ENCODE assay signal across 23 cellular contexts in genomic region chr22:34639911-34640310, GRCh38.
DNase-seq lines count a peak whose midpoint lies in the region; FAIRE-seq and TF ChIP-seq lines count a peak whose summit lies in the region.
"Had no signal": no experiment of that assay in that cellular context is flagged by ENCODE, and none has a peak within 500 bp of the region (broad histone marks: within the 10 kb centered on the region; RNA-seq: fewer than 3 reads in every experiment).

No MANE protein-coding gene starts in this region.

- no peak for TF ChIP-seq POLR2A in breast epithelium (IDR thresholded peaks at IDR 0.05)

- in situ Hi-C loops in mammary epithelial cell (cut with MboI; ENCODE audit: low sequenced_read_pairs in 2 of 2) = no loop called here

- no peak overlapping the region for H4K91ac ChIP-seq in neuronal stem cell (ENCODE audit: low read depth, low read length, poor library complexity)

- no TSS peak for BruUV-seq in mammary epithelial cell (replicated peaks; lab: Mats Ljungman, UMichigan)

- H3K4me1 ChIP-seq in mammary epithelial cell (ENCODE audit: insufficient read depth, low read length) (no peaks in the 10 kb centered on the region), breast epithelium (no peaks in the 10 kb centered on the region), small intestine (ENCODE audit: control insufficient read depth in 2 of 2, insufficient read depth in 1 of 2, low read depth in 1 of 2, low read length in 1 of 2) (no peaks in the 10 kb centered on the region), neuronal stem cell (ENCODE audit: control insufficient read depth in 2 of 2, insufficient read depth in 1 of 2, low read depth in 1 of 2, low read length in 2 of 2) (peaks cover 0 to under 1% of the 10 kb centered on the region in 2 donors)
- H3K4me1 ChIP-seq: BE2C, HAP-1 had no signal

- no peak overlapping the region for H4K8ac ChIP-seq in neuronal stem cell (ENCODE audit: low read depth, low read length)

- intact Hi-C loops in mammary epithelial cell (cut with micrococcal nuclease) = no loop called here
- intact Hi-C loops in breast epithelium (cut with DNase I; ENCODE audit: low total_unique reads) = no loop called here

- CTCF ChIA-PET in mammary epithelial cell (lab: Charles Lee; ENCODE audit: low non-redundant PET) = no interaction called here

- TF ChIP-seq CTCF in mammary epithelial cell (conservative IDR thresholded peaks at IDR 0.05 in 1 of 2, IDR thresholded peaks at IDR 0.05 in 1 of 2; ENCODE audit: extremely low read depth in 1 of 2, insufficient read depth in 1 of 2, low read depth in 1 of 2, low read length in 2 of 2) (no peak), breast epithelium (IDR thresholded peaks at IDR 0.05) (no peak)

- H3K4me3 ChIP-seq in mammary epithelial cell (replicated peaks in 1 of 3; ENCODE audit: insufficient read depth in 1 of 3, low read depth in 2 of 3, low read length in 3 of 3) = no peak overlapping the region
- no peak overlapping the region for H3K4me3 ChIP-seq in breast epithelium
- H3K4me3 ChIP-seq in small intestine (ENCODE audit: low read depth in 1 of 2, low read length in 2 of 2) = no peak overlapping the region
- H3K4me3 ChIP-seq in neuronal stem cell (ENCODE audit: low read length in 2 of 2) = no peak overlapping the region
- H3K4me3 ChIP-seq: BLaER1 treated with 17β-estradiol and CSF1 and Interleukin-3, amounts not matched to agents 10 nM and 100 nM; HAP-1 had no signal

- H2AK5ac ChIP-seq in neuronal stem cell (ENCODE audit: low read depth, low read length) = no peak overlapping the region

- no peaks in the 10 kb centered on the region for H3K79me1 ChIP-seq in neuronal stem cell (ENCODE audit: low read depth, low read length)

- FAIRE-seq in small intestine (lab: Jason Lieb, UNC) = no peak
- FAIRE-seq: A204.1, D721Med, GM12891, GM18507, H54 had no signal

- DNase-seq in mammary epithelial cell (peak; percentile 20), breast epithelium (ENCODE audit: low spot score in 2 of 2) (no peak), islet precursor cell (peak; percentile 82), small intestine (peak; percentile 19), neuronal stem cell (ENCODE audit: low spot score) (no peak), Ammon's horn (ENCODE audit: low spot score) (no peak), NCI-H524 (lab: John Stamatoyannopoulos, UW) (no peak)
- DNase-seq: BE2C; CD4-positive, alpha-beta T cell; CD8-positive, alpha-beta memory T cell; DND-41; EL; GF-D8; GOT3; HFFc6 had no signal

- no peaks in the 10 kb centered on the region for H3K79me2 ChIP-seq in mammary epithelial cell (ENCODE audit: insufficient read depth, low read length)

- no peak overlapping the region for H3K27ac ChIP-seq in mammary epithelial cell (ENCODE audit: insufficient read depth, low read depth, low read length)
- no peak overlapping the region for H3K27ac ChIP-seq in breast epithelium
- H3K27ac ChIP-seq in small intestine (ENCODE audit: low read depth in 1 of 2, low read length in 1 of 2) = no peak overlapping the region
- no peak overlapping the region for H3K27ac ChIP-seq in neuronal stem cell (replicated peaks; ENCODE audit: low read length)
- H3K27ac ChIP-seq: 22Rv1; BLaER1 treated with 17β-estradiol and CSF1 and Interleukin-3, amounts not matched to agents 10 nM and 100 nM had no signal

- H4K20me1 ChIP-seq in mammary epithelial cell (ENCODE audit: insufficient read depth, low read length) = no peaks in the 10 kb centered on the region
- H4K20me1 ChIP-seq: BLaER1 treated with 17β-estradiol and CSF1 and Interleukin-3, amounts not matched to agents 10 nM and 100 nM had no signal

- no peak overlapping the region for H3K14ac ChIP-seq in neuronal stem cell (ENCODE audit: low read length)

- WGBS in mammary epithelial cell (ENCODE audit: low coverage, missing lambda C conversion rate) = 26% methylated on average over 5 of the region's 5 CpGs
- WGBS in small intestine, 3 donors = 52 to 75% (median 66%) methylated on average over 5 of the region's 5 CpGs
- WGBS in neuronal stem cell (ENCODE audit: extremely low coverage in 2 of 2, insufficient read length in 2 of 2, insufficient replicate concordance in 1 of 2), 2 donors = no CpG with 5 or more reads among the region's 5 CpGs

- H3K23ac ChIP-seq in neuronal stem cell (ENCODE audit: low read depth, low read length, poor library complexity) = no peak overlapping the region

- H3K9ac ChIP-seq in mammary epithelial cell (ENCODE audit: insufficient read depth, low read length) (no peak overlapping the region), neuronal stem cell (ENCODE audit: low read depth, low read length, poor library complexity) (no peak overlapping the region)
- H3K9ac ChIP-seq: BLaER1 treated with 17β-estradiol and CSF1 and Interleukin-3, amounts not matched to agents 10 nM and 100 nM had no signal

- H3K4me2 ChIP-seq in mammary epithelial cell (ENCODE audit: insufficient read depth, low read depth, low read length) (no peak overlapping the region), neuronal stem cell (ENCODE audit: insufficient read depth, low read length, poor library complexity, severe bottlenecking) (no peak overlapping the region)

- no peak overlapping the region for H2BK120ac ChIP-seq in neuronal stem cell (ENCODE audit: low read depth, low read length)

- no peak overlapping the region for H2BK15ac ChIP-seq in neuronal stem cell (ENCODE audit: low read length)

- H2AFZ ChIP-seq in mammary epithelial cell (ENCODE audit: low read depth, low read length) = no peak overlapping the region
- no peak overlapping the region for H2AFZ ChIP-seq in neuronal stem cell (ENCODE audit: low read length)

- H3K27me3 ChIP-seq in mammary epithelial cell (ENCODE audit: insufficient read depth, low read length) = no peaks in the 10 kb centered on the region
- H3K27me3 ChIP-seq in breast epithelium = peaks cover 0 to 19% of the 10 kb centered on the region in 2 donors
- H3K27me3 ChIP-seq in small intestine (ENCODE audit: control insufficient read depth in 2 of 2, insufficient read depth in 2 of 2, low read length in 2 of 2) = no peaks in the 10 kb centered on the region
- H3K27me3 ChIP-seq in neuronal stem cell (ENCODE audit: control insufficient read depth in 3 of 3, insufficient read depth in 3 of 3, low read depth in 1 of 3, low read length in 3 of 3) = no peaks in the 10 kb centered on the region
- H3K27me3 ChIP-seq: BE2C; BLaER1 treated with 17β-estradiol and CSF1 and Interleukin-3, amounts not matched to agents 10 nM and 100 nM had no signal

- no peak overlapping the region for H2BK12ac ChIP-seq in neuronal stem cell (ENCODE audit: low read length)

- H3K18ac ChIP-seq in neuronal stem cell (ENCODE audit: low read length) = no peak overlapping the region

- H3K9me3 ChIP-seq in mammary epithelial cell (replicated peaks; ENCODE audit: insufficient read depth, low read length) (peaks cover 23% of the 10 kb centered on the region), breast epithelium (no peaks in the 10 kb centered on the region), small intestine (ENCODE audit: control insufficient read depth, low read depth) (no peaks in the 10 kb centered on the region), neuronal stem cell (replicated peaks in 1 of 2; ENCODE audit: control insufficient read depth in 2 of 2, insufficient read depth in 1 of 2, low read depth in 1 of 2, low read length in 2 of 2) (no peaks in the 10 kb centered on the region)
- H3K9me3 ChIP-seq: BE2C; BLaER1 treated with 17β-estradiol and CSF1 and Interleukin-3, amounts not matched to agents 10 nM and 100 nM; HAP-1 had no signal

- H3K4ac ChIP-seq in neuronal stem cell (ENCODE audit: low read length) = no peak overlapping the region

- dilution Hi-C loops in mammary epithelial cell (cut with HindIII; ENCODE audit: low sequenced_read_pairs) = no loop called here

- no peaks in the 10 kb centered on the region for H3K36me3 ChIP-seq in mammary epithelial cell (ENCODE audit: insufficient read depth, low read length)
- no peaks in the 10 kb centered on the region for H3K36me3 ChIP-seq in breast epithelium
- no peaks in the 10 kb centered on the region for H3K36me3 ChIP-seq in small intestine (ENCODE audit: control insufficient read depth in 2 of 2, insufficient read depth in 2 of 2, low read length in 2 of 2)
- no peaks in the 10 kb centered on the region for H3K36me3 ChIP-seq in neuronal stem cell (replicated peaks in 1 of 2; ENCODE audit: control insufficient read depth in 2 of 2, insufficient read depth in 2 of 2, low read length in 2 of 2)
- H3K36me3 ChIP-seq: BE2C; BLaER1 treated with 17β-estradiol and CSF1 and Interleukin-3, amounts not matched to agents 10 nM and 100 nM; HAP-1 had no signal

- H2BK5ac ChIP-seq in neuronal stem cell (ENCODE audit: low read length) = no peak overlapping the region

Comparison
In these comparisons a context has a peak if more than half of its experiments do, and no peak if none do; other contexts are left out.
1. DNase-seq: peak in mammary epithelial cell (single experiment), islet precursor cell (single experiment) and small intestine (single experiment); none in breast epithelium (0 of 2), neuronal stem cell (single experiment), Ammon's horn (single experiment) and NCI-H524 (0 of 2).